In genomic region chr12:62278022-62278421, GRCh38 we compare ENCODE assay signal across 32 cellular contexts. TPM values are rescaled to one million over a fixed set of nuclear protein-coding genes. Genes with fewer than 3 reads are reported as not detected.
DNase-seq lines count a peak whose midpoint lies in the region; ATAC-seq, FAIRE-seq and TF ChIP-seq lines count a peak whose summit lies in the region.
"Had no signal": no experiment of that assay in that cellular context is flagged by ENCODE, and none has a peak within 500 bp of the region (broad histone marks: within the 10 kb centered on the region; RNA-seq: fewer than 3 reads in every experiment).

No MANE protein-coding gene starts in this region.

- H3K36me3 ChIP-seq in CD4-positive, CD25-positive, alpha-beta regulatory T cell (ENCODE audit: control insufficient read depth, insufficient read depth, low read length) = peaks cover 3% of the 10 kb centered on the region
- H3K36me3 ChIP-seq in K562 (ENCODE audit: control insufficient read depth, insufficient read depth, low read length) = peaks cover 42% of the 10 kb centered on the region
- H3K36me3 ChIP-seq: BE2C had no signal

- WGBS in K562 (ENCODE audit: insufficient coverage, low coverage, missing lambda C conversion rate) = 39% methylated on average over 2 of the region's 2 CpGs

- H3K4me2 ChIP-seq in K562 (ENCODE audit: insufficient read depth, low read length) = no peak overlapping the region
- H3K4me2 ChIP-seq: A549; BLaER1; BLaER1 treated with 17β-estradiol and CSF1 and Interleukin-3, amounts not matched to agents 10 nM and 100 nM had no signal

- CTCF ChIA-PET in K562 (lab: Yijun Ruan, JAX; ENCODE audit: low intra/inter-chr PET ratio) = no interaction called here

- TF ChIP-seq RAD21 in K562 (CRISPR knock-in tag; conservative IDR thresholded peaks at IDR 0.05 in 1 of 2, IDR thresholded peaks at IDR 0.05 in 1 of 2) = no peak

- H3K9me3 ChIP-seq in CD4-positive, CD25-positive, alpha-beta regulatory T cell (ENCODE audit: control insufficient read depth in 2 of 2, low read length in 2 of 2) = no peaks in the 10 kb centered on the region
- H3K9me3 ChIP-seq in K562 (replicated peaks; ENCODE audit: control insufficient read depth, insufficient read depth, low read depth, low read length) = no peaks in the 10 kb centered on the region
- H3K9me3 ChIP-seq: A549, BE2C, Caco-2 had no signal

- H2AFZ ChIP-seq in K562 (ENCODE audit: low read depth, low read length) = no peak overlapping the region

- peaks cover 76 to 88% (median 83%) of the 10 kb centered on the region in 4 donors for H3K4me1 Mint-ChIP-seq in CD4-positive, CD25-positive, alpha-beta regulatory T cell
- peaks cover 63% of the 10 kb centered on the region for H3K4me1 Mint-ChIP-seq in HFFc6 (ENCODE audit: low read depth)

- no peaks in the 10 kb centered on the region for H3K27me3 Mint-ChIP-seq in CD4-positive, CD25-positive, alpha-beta regulatory T cell
- no peaks in the 10 kb centered on the region for H3K27me3 Mint-ChIP-seq in HFFc6 (ENCODE audit: insufficient read depth)
- H3K27me3 Mint-ChIP-seq: B cell; CD4-positive, alpha-beta memory T cell; CD4-positive, alpha-beta T cell had no signal

- no peak for TF ChIP-seq CTCF in K562 (IDR thresholded peaks at IDR 0.05 in 2 of 3, conservative IDR thresholded peaks at IDR 0.05 in 1 of 3; ENCODE audit: insufficient read depth in 2 of 3, low read depth in 1 of 3, low read length in 3 of 3)
- TF ChIP-seq CTCF in HFFc6 (IDR thresholded peaks at IDR 0.05) = no peak

- H3K27ac ChIP-seq in CD4-positive, CD25-positive, alpha-beta regulatory T cell (ENCODE audit: insufficient read depth, low read length, poor library complexity, severe bottlenecking) = no peak overlapping the region
- H3K27ac ChIP-seq in K562 (ENCODE audit: extremely low read depth, low read depth, low read length) = no peak overlapping the region; the same call in 2 of the 3 replicates
- H3K27ac ChIP-seq: 22Rv1; A549; BLaER1; BLaER1 treated with 17β-estradiol and CSF1 and Interleukin-3, amounts not matched to agents 10 nM and 100 nM; C4-2B had no signal

- BruUV-seq in K562 (replicated peaks; lab: Mats Ljungman, UMichigan) = no TSS peak

- 0 out of 2 replicates have a peak, but pooled peaks have one; percentile 5 for TF ChIP-seq EP300 in K562 (IDR thresholded peaks at IDR 0.05; ENCODE audit: low read length)

- H3K4me1 ChIP-seq in CD4-positive, CD25-positive, alpha-beta regulatory T cell (ENCODE audit: control insufficient read depth, insufficient read depth, low read length, poor library complexity, severe bottlenecking) = peaks cover 61% of the 10 kb centered on the region
- peaks cover 6 to 47% of the 10 kb centered on the region in 2 experiments; a peak in 3 of 5 replicates for H3K4me1 ChIP-seq in K562 (replicated peaks in 1 of 2; ENCODE audit: control insufficient read depth in 2 of 2, insufficient read depth in 2 of 2, low read length in 2 of 2)
- H3K4me1 ChIP-seq: Caco-2 had no signal

- POLR2A ChIA-PET in K562 (lab: Yijun Ruan, JAX) = interaction anchor here (0.7 to 1.0 kb wide), 4 partner anchors 11 to 192 kb away, joined by 3 to 6 read pairs (median 3); no protein-coding TSS in a partner anchor

- no peak for TF ChIP-seq POLR2A in K562 (conservative IDR thresholded peaks at IDR 0.05)

- H4K20me1 ChIP-seq in K562 (replicated peaks; ENCODE audit: control insufficient read depth, insufficient read depth, low read length) = peaks cover 37% of the 10 kb centered on the region; the same call in 1 of the 2 replicates

- no peak overlapping the region for H3K27ac Mint-ChIP-seq in CD4-positive, CD25-positive, alpha-beta regulatory T cell
- H3K27ac Mint-ChIP-seq in HFFc6 = no peak overlapping the region
- H3K27ac Mint-ChIP-seq: B cell; CD4-positive, alpha-beta memory T cell; CD8-positive, alpha-beta memory T cell; CD8-positive, alpha-beta T cell had no signal

- peak overlapping the region in 1 of 4 donors; percentile 61 for H3K4me3 Mint-ChIP-seq in CD4-positive, CD25-positive, alpha-beta regulatory T cell
- no peak overlapping the region for H3K4me3 Mint-ChIP-seq in HFFc6
- H3K4me3 Mint-ChIP-seq: B cell; CD14-positive monocyte; CD4-positive, alpha-beta memory T cell; CD4-positive, alpha-beta T cell; CD8-positive, alpha-beta T cell had no signal

- peaks cover 0 to 3% (median 0%) of the 10 kb centered on the region in 7 donors for H3K9me3 Mint-ChIP-seq in CD4-positive, CD25-positive, alpha-beta regulatory T cell
- H3K9me3 Mint-ChIP-seq in HFFc6 = no peaks in the 10 kb centered on the region
- H3K9me3 Mint-ChIP-seq: CD4-positive, alpha-beta memory T cell; CD4-positive, alpha-beta T cell; CD8-positive, alpha-beta memory T cell had no signal

- intact Hi-C loops in K562 (cut with micrococcal nuclease) = no loop called here

- H3K36me3 Mint-ChIP-seq in CD4-positive, CD25-positive, alpha-beta regulatory T cell = peaks cover 25% of the 10 kb centered on the region
- peaks cover 21% of the 10 kb centered on the region for H3K36me3 Mint-ChIP-seq in HFFc6 (ENCODE audit: low read depth)

- peaks cover 100% of the 10 kb centered on the region for H3K79me2 ChIP-seq in K562 (ENCODE audit: control insufficient read depth, insufficient read depth, low read length)

- peak overlapping the region; percentile 1 for H3K4me3 ChIP-seq in CD4-positive, CD25-positive, alpha-beta regulatory T cell (ENCODE audit: low read depth, low read length)
- no peak overlapping the region for H3K4me3 ChIP-seq in K562
- H3K4me3 ChIP-seq: A549; BLaER1; BLaER1 treated with 17β-estradiol and CSF1 and Interleukin-3, amounts not matched to agents 10 nM and 100 nM had no signal

- no peak for DNase-seq in CD4-positive, CD25-positive, alpha-beta regulatory T cell
- no peak for DNase-seq in K562 (ENCODE audit: extremely low read depth in 1 of 4, low spot score in 3 of 4)
- DNase-seq in NCI-H146 (lab: John Stamatoyannopoulos, UW) = no peak
- DNase-seq in HFFc6 = no peak
- DNase-seq: 8988T; ACHN; AML-193; BE2C; C1 segment of cervical spinal cord; Caco-2; Calu3; CD4-positive, alpha-beta memory T cell; CD4-positive, alpha-beta T cell; CD8-positive, alpha-beta memory T cell; CD8-positive, alpha-beta T cell; COR-L47; DMS 273 treated with DMSO at 0.1 percent for 48 hours; DMS153; DMS53; DMS79; DMS79 treated with DMSO at 0.1 percent for 48 hours; DND-41; EL had no signal

- no peak for FAIRE-seq in K562 (lab: Jason Lieb, UNC)
- FAIRE-seq: A204.1, A549, D721Med had no signal

- H3K9ac ChIP-seq in K562 (ENCODE audit: insufficient read depth in 1 of 2, low read depth in 2 of 2, low read length in 2 of 2) = no peak overlapping the region
- H3K9ac ChIP-seq: BLaER1; BLaER1 treated with 17β-estradiol and CSF1 and Interleukin-3, amounts not matched to agents 10 nM and 100 nM had no signal

- no peak for ATAC-seq in CD4-positive, CD25-positive, alpha-beta regulatory T cell (ENCODE audit: low read depth in 2 of 2)
- ATAC-seq in K562 = peak; percentile 37
- ATAC-seq: A549; CD8-positive, alpha-beta T cell had no signal

- no peaks in the 10 kb centered on the region for H3K27me3 ChIP-seq in CD4-positive, CD25-positive, alpha-beta regulatory T cell (ENCODE audit: control insufficient read depth, insufficient read depth, low read length)
- no peaks in the 10 kb centered on the region for H3K27me3 ChIP-seq in K562 (ENCODE audit: control insufficient read depth in 2 of 2, insufficient read depth in 2 of 2, low read length in 2 of 2)
- H3K27me3 ChIP-seq: BE2C; BLaER1; BLaER1 treated with 17β-estradiol and CSF1 and Interleukin-3, amounts not matched to agents 10 nM and 100 nM had no signal

- H3K9me1 ChIP-seq in K562 (ENCODE audit: control insufficient read depth, insufficient read depth, low read length) = no peaks in the 10 kb centered on the region

- in situ Hi-C loops in K562 (cut with MboI) = no loop called here

TF ChIP-seq in K562, 482 proteins besides CTCF, POLR2A, EP300 and RAD21 (continues in another document):
- 0 out of 2 replicates have a peak, but pooled peaks have one; percentile 35 for TF ChIP-seq ETV1 (tag; conservative IDR thresholded peaks at IDR 0.05; ENCODE audit: low read depth)

RNA-seq across cellular contexts. Expression of gene USP15, which starts 17.8 kb away (rescaled TPM):
- total RNA-seq in CD4-positive, CD25-positive, alpha-beta regulatory T cell = 417 TPM
- 100 to 1,000 TPM; 183 to 214 (median 201) TPM for polyA plus RNA-seq in CD4-positive, CD25-positive, alpha-beta regulatory T cell
- total RNA-seq in K562 (2011; cell fraction: chromatin; rRNA removed; ENCODE audit: low replicate concordance) = 187 and 674 TPM in 2 replicates
- total RNA-seq in K562 (2011; cell fraction: nucleolus; rRNA removed) = 113 and 135 TPM in 2 replicates
- 225 and 292 TPM in 2 replicates for total RNA-seq in K562 (2011; cell fraction: nucleoplasm; rRNA removed)
- total RNA-seq in K562 (2014; rRNA removed) (131 and 140 TPM in 2 replicates), K562 (2014; rRNA removed; fragmentation: Illumina TruSeq; extraction: Trizol) (272 and 284 TPM in 2 replicates), K562 (2015; rRNA removed; fragmentation: Illumina TruSeq; extraction: Trizol) (155 and 174 TPM in 2 replicates), K562 (2021) (184 and 189 TPM in 2 replicates)
- polyA plus RNA-seq in K562 (2011; rRNA removed) (175 and 204 TPM in 2 replicates), K562 (2014; fragmentation: Illumina TruSeq; extraction: Trizol) (152 and 177 TPM in 2 replicates), K562 (2014; fragmentation: Nextera tagmentation; extraction: Ambion mirVana) (100 to 1,000 TPM; 182 to 253 TPM), K562 (2014; rRNA removed) (123 and 140 TPM in 2 replicates)
- polyA plus RNA-seq in K562 (2011; cell fraction: cytosol; rRNA removed) = 29.1 and 75.2 TPM in 2 replicates
- polyA plus RNA-seq in K562 (2011; cell fraction: nucleus; rRNA removed) = 218 and 401 TPM in 2 replicates
- polyA plus RNA-seq in K562 (2012) = 92.9 and 182 TPM in 2 replicates
- polyA minus RNA-seq in K562 (2011; rRNA and poly(A)+ RNA removed) = 720 and 762 TPM in 2 replicates
- 52.1 and 62.0 TPM in 2 replicates for polyA minus RNA-seq in K562 (2011; cell fraction: cytosol; rRNA and poly(A)+ RNA removed)
- 408 and 684 TPM in 2 replicates for polyA minus RNA-seq in K562 (2011; cell fraction: nucleus; rRNA and poly(A)+ RNA removed)
- total RNA-seq in HFFc6 (2021; fragmentation: NEBNext Ultra II Directional; extraction: Animal tissue kit (Norgen Biotek cat#: 25700)) = 10 to 100 TPM; 48.8 to 63.5 (median 54.9) TPM
